8 cellular contexts compared by ENCODE assay signal in genomic region chrX:105191878-105192277, GRCh38. TPM values are rescaled to one million over a fixed set of nuclear protein-coding genes. Genes with fewer than 3 reads are reported as not detected.
DNase-seq lines count a peak whose midpoint lies in the region; ATAC-seq, FAIRE-seq and TF ChIP-seq lines count a peak whose summit lies in the region.

No MANE protein-coding gene starts in this region.

- H3K9me1 ChIP-seq in endothelial cell of umbilical vein (replicated peaks; ENCODE audit: control insufficient read depth, extremely low read depth, insufficient read depth, low read length): no peaks in the 10 kb centered on the region

- TF ChIP-seq POLR2A in heart left ventricle (IDR thresholded peaks at IDR 0.05) (no peak), endothelial cell of umbilical vein (IDR thresholded peaks at IDR 0.05; ENCODE audit: low read depth, low read length) (no peak)

- no peak overlapping the region for H3K4me3 Mint-ChIP-seq in type B pancreatic cell

- 28 to 39% (median 31%) methylated on average over 2 of the region's 2 CpGs for WGBS in heart left ventricle, 4 donors

- BruUV-seq in endothelial cell of umbilical vein (replicated peaks; lab: Mats Ljungman, UMichigan): no TSS peak

- H3K4me2 ChIP-seq in endothelial cell of umbilical vein (ENCODE audit: insufficient read depth, low read length): no peak overlapping the region

- dilution Hi-C loops in endothelial cell of umbilical vein (cut with MboI; ENCODE audit: extremely low pct_ligation_motif_present, low sequenced_read_pairs): no loop called here

- no peak for DNase-seq in heart left ventricle
- no peak for DNase-seq in left ventricle myocardium superior
- DNase-seq in NCI-H1105 treated with DMSO at 0.1 percent for 48 hours (lab: John Stamatoyannopoulos, UW): peak; percentile 43
- peak; percentile 1 for DNase-seq in endothelial cell of umbilical vein (ENCODE audit: low read depth, low spot score)
- no peak for DNase-seq in type B pancreatic cell (ENCODE audit: extremely low spot score, unreplicated experiment)
- no peak for DNase-seq in SKM-1 (lab: John Stamatoyannopoulos, UW; ENCODE audit: unreplicated experiment)
- no peak for DNase-seq in HTR-8/SVneo (ENCODE audit: insufficient read length, low spot score)

- H3K27ac ChIP-seq in heart left ventricle (no peak overlapping the region), endothelial cell of umbilical vein (ENCODE audit: insufficient read depth, low read depth, low read length) (no peak overlapping the region)

- H3K27me3 ChIP-seq in heart left ventricle (peaks cover 0 to 19% (median 0%) of the 10 kb centered on the region in 9 donors), endothelial cell of umbilical vein (ENCODE audit: control insufficient read depth in 2 of 2, insufficient read depth in 2 of 2, low read length in 2 of 2) (no peaks in the 10 kb centered on the region)

- H3K9me3 Mint-ChIP-seq in type B pancreatic cell: peaks cover 4% of the 10 kb centered on the region

- TF ChIP-seq CTCF in heart left ventricle (IDR thresholded peaks at IDR 0.05) (peak in 7 of 12 donors; percentile 11 to 38 (median 22)), endothelial cell of umbilical vein (IDR thresholded peaks at IDR 0.05; ENCODE audit: extremely low read depth in 1 of 2, insufficient read depth in 1 of 2, low read depth in 1 of 2, low read length in 2 of 2) (peak in 1 of 2 donors; percentile 51), type B pancreatic cell (conservative IDR thresholded peaks at IDR 0.05) (peak; percentile 65)

- H3K79me2 ChIP-seq in endothelial cell of umbilical vein (ENCODE audit: control insufficient read depth, insufficient read depth, low read length): no peaks in the 10 kb centered on the region

- FAIRE-seq in endothelial cell of umbilical vein (lab: Jason Lieb, UNC) (peak; percentile 80), HTR-8/SVneo (lab: Jason Lieb, UNC) (no peak)

- no peaks in the 10 kb centered on the region for H3K36me3 ChIP-seq in heart left ventricle
- no peaks in the 10 kb centered on the region for H3K36me3 ChIP-seq in endothelial cell of umbilical vein (ENCODE audit: control insufficient read depth in 2 of 2, extremely low read depth in 1 of 2, insufficient read depth in 2 of 2, low read length in 2 of 2)

- no peak overlapping the region for H3K9ac ChIP-seq in endothelial cell of umbilical vein (replicated peaks; ENCODE audit: extremely low read depth, insufficient read depth, low read length)

- H2AFZ ChIP-seq in endothelial cell of umbilical vein (ENCODE audit: low read depth, low read length): no peak overlapping the region

- intact Hi-C loops in heart left ventricle (cut with DNase I) (loop anchor here in 1 of 10 donors (5.0 kb wide), 1 partner anchor 1000 kb away; no protein-coding TSS in a partner anchor), left ventricle myocardium superior (cut with micrococcal nuclease) (no loop called here), endothelial cell of umbilical vein (cut with micrococcal nuclease) (loop anchor here (2.0 to 10.0 kb wide), 3 partner anchors 173 to 510 kb away; no protein-coding TSS in a partner anchor)

- no peaks in the 10 kb centered on the region for H3K9me3 ChIP-seq in heart left ventricle
- no peaks in the 10 kb centered on the region for H3K9me3 ChIP-seq in endothelial cell of umbilical vein (replicated peaks; ENCODE audit: control insufficient read depth, insufficient read depth, low read length)

- no peaks in the 10 kb centered on the region for H4K20me1 ChIP-seq in endothelial cell of umbilical vein (replicated peaks; ENCODE audit: control insufficient read depth, extremely low read depth, insufficient read depth, low read length)

- H3K4me1 ChIP-seq in heart left ventricle (no peaks in the 10 kb centered on the region), endothelial cell of umbilical vein (ENCODE audit: control insufficient read depth, extremely low read depth, insufficient read depth, low read length) (no peaks in the 10 kb centered on the region)

- no peak overlapping the region for H3K4me3 ChIP-seq in heart left ventricle
- H3K4me3 ChIP-seq in endothelial cell of umbilical vein (replicated peaks in 1 of 3; ENCODE audit: insufficient read depth in 1 of 3, low read depth in 1 of 3, low read length in 3 of 3): no peak overlapping the region

- ATAC-seq in heart left ventricle (peak in 1 of 4 donors; percentile 64), left ventricle myocardium superior (no peak), HG03469 (IDR thresholded peaks at IDR 0.05; ENCODE audit: unreplicated experiment) (no peak)

- CTCF ChIA-PET in endothelial cell of umbilical vein (lab: Charles Lee): interaction anchor here (0.7 to 1.8 kb wide), 3 partner anchors 102 to 510 kb away, joined by 3 to 5 read pairs (median 5); no protein-coding TSS in a partner anchor

- POLR2A ChIA-PET in endothelial cell of umbilical vein (lab: Charles Lee): no interaction called here

- H3K27ac Mint-ChIP-seq in type B pancreatic cell: no peak overlapping the region

- no peaks in the 10 kb centered on the region for H3K27me3 Mint-ChIP-seq in type B pancreatic cell

- H3K36me3 Mint-ChIP-seq in type B pancreatic cell: peaks cover 3% of the 10 kb centered on the region

- H3K4me1 Mint-ChIP-seq in type B pancreatic cell (ENCODE audit: unreplicated experiment): no peaks in the 10 kb centered on the region

TF ChIP-seq in endothelial cell of umbilical vein, 7 proteins besides CTCF, POLR2A, EP300 and RAD21:
- TF ChIP-seq JUN (IDR thresholded peaks at IDR 0.05; ENCODE audit: borderline replicate concordance, insufficient read depth, insufficient read length, low read depth) (no peak), POLR2AphosphoS5 (IDR thresholded peaks at IDR 0.05; ENCODE audit: insufficient read depth, low read depth, low read length) (no peak), MAX (IDR thresholded peaks at IDR 0.05; ENCODE audit: insufficient read depth, insufficient read length) (no peak), GATA2 (IDR thresholded peaks at IDR 0.05; ENCODE audit: insufficient read depth, insufficient read length, low read depth, low read length) (no peak)

RNA-seq across cellular contexts. Expression of gene TEX13A, which starts 28.6 kb away (rescaled TPM):
- total RNA-seq in heart left ventricle (not detected), left ventricle myocardium superior (not detected), endothelial cell of umbilical vein (not detected in 2 replicates), type B pancreatic cell (ENCODE audit: low replicate concordance) (not detected in 2 replicates)
- polyA plus RNA-seq in heart left ventricle (not detected), endothelial cell of umbilical vein (not detected in 2 replicates)
- polyA plus RNA-seq in endothelial cell of umbilical vein (2011; cell fraction: cytosol; rRNA removed): not detected in 2 replicates
- not detected in 2 replicates for polyA plus RNA-seq in endothelial cell of umbilical vein (2011; cell fraction: nucleus; rRNA removed)
- not detected in 2 replicates for polyA plus RNA-seq in endothelial cell of umbilical vein (2012)
- not detected in 2 replicates for polyA minus RNA-seq in endothelial cell of umbilical vein
- polyA minus RNA-seq in endothelial cell of umbilical vein (2011; cell fraction: cytosol; rRNA and poly(A)+ RNA removed): not detected
- polyA minus RNA-seq in endothelial cell of umbilical vein (2011; cell fraction: nucleus; rRNA and poly(A)+ RNA removed): not detected in 2 replicates

Comparison
In these comparisons a context has a peak if more than half of its experiments do, and no peak if none do; other contexts are left out.
1. DNase-seq: peak in NCI-H1105 treated with DMSO at 0.1 percent for 48 hours (single experiment) and endothelial cell of umbilical vein (single experiment); none in heart left ventricle (0 of 5), left ventricle myocardium superior (single experiment), type B pancreatic cell (single experiment), SKM-1 (single experiment) and HTR-8/SVneo (single experiment).